In genomic region chr11:71929491-71929890, GRCh38 we compare ENCODE assay signal across 1 cellular context.
TF ChIP-seq lines count a peak whose summit lies in the region.

No MANE protein-coding gene starts in this region.

TF ChIP-seq in IMR-90, 13 proteins besides CTCF, POLR2A, EP300 and RAD21 (continued from another document):
- TF ChIP-seq BHLHE40 (IDR thresholded peaks at IDR 0.05; ENCODE audit: low read depth, low read length) (no peak), RFX5 (IDR thresholded peaks at IDR 0.05; ENCODE audit: low read depth, low read length) (no peak)
